Comparison of ENCODE assay signal across 19 cellular contexts in genomic region chr3:46574881-46575576, GRCh38. TPM values are rescaled to one million over a fixed set of nuclear protein-coding genes. Genes with fewer than 3 reads are reported as not detected.
DNase-seq lines count a peak whose midpoint lies in the region; ATAC-seq, FAIRE-seq and TF ChIP-seq lines count a peak whose summit lies in the region.
"Had no signal": no experiment of that assay in that cellular context is flagged by ENCODE, and none has a peak within 500 bp of the region (broad histone marks: within the 10 kb centered on the region; RNA-seq: fewer than 3 reads in every experiment).

No MANE protein-coding gene starts in this region.

- H3K36me3 ChIP-seq in ES-I3 (ENCODE audit: insufficient read depth, low read length), result peaks cover 13% of the 10 kb centered on the region; the same call in 1 of the 2 replicates
- H3K36me3 ChIP-seq in iPS-18a (ENCODE audit: control insufficient read depth, low read depth, low read length), result peaks cover 12% of the 10 kb centered on the region
- H3K36me3 ChIP-seq in mesodermal cell (ENCODE audit: control insufficient read depth, insufficient read depth, low read length), result no peaks in the 10 kb centered on the region
- H3K36me3 ChIP-seq in pancreas, result no peaks in the 10 kb centered on the region
- H3K36me3 ChIP-seq: BLaER1 had no signal

- peak; percentile 51 for ATAC-seq in WTC11
- no peak for ATAC-seq in pancreas
- no peak for ATAC-seq in HG02973 (IDR thresholded peaks at IDR 0.05; ENCODE audit: unreplicated experiment)
- ATAC-seq: CD8-positive, alpha-beta T cell had no signal

- peaks cover 6% of the 10 kb centered on the region for H3K9me3 Mint-ChIP-seq in WTC11
- H3K9me3 Mint-ChIP-seq: CD8-positive, alpha-beta T cell had no signal

- CTCF ChIA-PET in WTC11 (lab: Charles Lee), result interaction anchor here (0.9 to 6.1 kb wide), 15 partner anchors 10 to 335 kb away, joined by 3 to 55 read pairs (median 6); no protein-coding TSS in a partner anchor

- peaks cover 54% of the 10 kb centered on the region for H3K4me1 Mint-ChIP-seq in WTC11

- intact Hi-C loops in pancreas (cut with DNase I), result no loop called here

- WGBS in mesodermal cell (ENCODE audit: insufficient coverage in 2 of 2), 2 experiments, result 22 to 32% methylated on average over 4 to 5 of the region's 5 CpGs
- 81 to 87% methylated on average over 5 of the region's 5 CpGs for WGBS in pancreas, 2 donors

- H3K27ac ChIP-seq in iPS-18a (ENCODE audit: low read length), result peak overlapping the region; percentile 32
- peak overlapping the region; percentile 46 for H3K27ac ChIP-seq in mesodermal cell (ENCODE audit: low read depth, low read length, severe bottlenecking)
- no peak overlapping the region for H3K27ac ChIP-seq in pancreas
- H3K27ac ChIP-seq: BLaER1 had no signal

- H3K9me3 ChIP-seq in ES-I3 (ENCODE audit: control insufficient read depth, insufficient read depth, low read length), result no peaks in the 10 kb centered on the region
- H3K9me3 ChIP-seq in iPS-18a (ENCODE audit: control insufficient read depth, low read depth, low read length), result no peaks in the 10 kb centered on the region
- no peaks in the 10 kb centered on the region for H3K9me3 ChIP-seq in mesodermal cell (ENCODE audit: control insufficient read depth, low read length)
- no peaks in the 10 kb centered on the region for H3K9me3 ChIP-seq in pancreas
- H3K9me3 ChIP-seq: BLaER1 had no signal

- no peak for FAIRE-seq in pancreas (lab: Jason Lieb, UNC)
- FAIRE-seq: A204.1, GM12892 had no signal

- peaks cover 32% of the 10 kb centered on the region for H3K36me3 Mint-ChIP-seq in WTC11
- H3K36me3 Mint-ChIP-seq: CD8-positive, alpha-beta T cell had no signal

- in situ Hi-C loops in KBM-7 (cut with MboI; ENCODE audit: low pct_unique_long_range_greater_than_20kb, low sequenced_read_pairs), result no loop called here

- DNase-seq in WTC11 (ENCODE audit: low spot score), result no peak
- no peak for DNase-seq in pancreas
- DNase-seq in KBM-7, result no peak
- DNase-seq in globus pallidus (ENCODE audit: low spot score), result no peak
- DNase-seq: CD8-positive, alpha-beta T cell; HCEC 1CT; KG1; NCI-H1417 treated with DMSO at 0.1 percent for 48 hours; NCI-H1930; SIG-M5 had no signal

- H3K4me3 ChIP-seq in iPS-18a (ENCODE audit: low read length) (peak overlapping the region; percentile 95), mesodermal cell (ENCODE audit: extremely low read depth, insufficient read depth, low read length, poor library complexity, severe bottlenecking) (no peak overlapping the region), pancreas (no peak overlapping the region)
- H3K4me3 ChIP-seq: BLaER1 had no signal

- H3K27me3 Mint-ChIP-seq in WTC11 (ENCODE audit: low read depth), result no peaks in the 10 kb centered on the region; the same call in 1 of the 2 replicates

- H3K27ac Mint-ChIP-seq in WTC11, result peak overlapping the region; percentile 100
- H3K27ac Mint-ChIP-seq: CD8-positive, alpha-beta T cell had no signal

- H3K9ac ChIP-seq in ES-I3 (ENCODE audit: low read depth, low read length), result peak overlapping the region; percentile 21
- H3K9ac ChIP-seq in iPS-18a (ENCODE audit: low read length), result peak overlapping the region; percentile 69
- H3K9ac ChIP-seq: BLaER1 had no signal

- peaks cover 31% of the 10 kb centered on the region for H3K27me3 ChIP-seq in iPS-18a (ENCODE audit: control insufficient read depth, insufficient read depth, low read length)
- no peaks in the 10 kb centered on the region for H3K27me3 ChIP-seq in pancreas
- H3K27me3 ChIP-seq: BLaER1 had no signal

- POLR2A ChIA-PET in WTC11 (lab: Charles Lee), result interaction anchor here (1.0 to 5.3 kb wide), 16 partner anchors 8 to 79 kb away, joined by 3 to 41 read pairs (median 6); no protein-coding TSS in a partner anchor

- peak overlapping the region; percentile 86 for H3K4me3 Mint-ChIP-seq in WTC11
- H3K4me3 Mint-ChIP-seq: CD8-positive, alpha-beta T cell had no signal

- H3K4me1 ChIP-seq in ES-I3 (ENCODE audit: insufficient read depth, low read length), result peaks cover 32% of the 10 kb centered on the region
- H3K4me1 ChIP-seq in iPS-18a (ENCODE audit: control insufficient read depth, low read depth, low read length), result peaks cover 50% of the 10 kb centered on the region
- peaks cover 12% of the 10 kb centered on the region for H3K4me1 ChIP-seq in mesodermal cell (ENCODE audit: control insufficient read depth, insufficient read depth, low read length, poor library complexity, severe bottlenecking)
- peaks cover 8 to 12% (median 10%) of the 10 kb centered on the region in 3 donors for H3K4me1 ChIP-seq in pancreas

- TF ChIP-seq CTCF in WTC11 (IDR thresholded peaks at IDR 0.05), result no peak
- TF ChIP-seq CTCF in pancreas (IDR thresholded peaks at IDR 0.05), result no peak

TF ChIP-seq in WTC11, 78 proteins besides CTCF, POLR2A, EP300 and RAD21 (continues in another document):
- TF ChIP-seq, protein P1, sequence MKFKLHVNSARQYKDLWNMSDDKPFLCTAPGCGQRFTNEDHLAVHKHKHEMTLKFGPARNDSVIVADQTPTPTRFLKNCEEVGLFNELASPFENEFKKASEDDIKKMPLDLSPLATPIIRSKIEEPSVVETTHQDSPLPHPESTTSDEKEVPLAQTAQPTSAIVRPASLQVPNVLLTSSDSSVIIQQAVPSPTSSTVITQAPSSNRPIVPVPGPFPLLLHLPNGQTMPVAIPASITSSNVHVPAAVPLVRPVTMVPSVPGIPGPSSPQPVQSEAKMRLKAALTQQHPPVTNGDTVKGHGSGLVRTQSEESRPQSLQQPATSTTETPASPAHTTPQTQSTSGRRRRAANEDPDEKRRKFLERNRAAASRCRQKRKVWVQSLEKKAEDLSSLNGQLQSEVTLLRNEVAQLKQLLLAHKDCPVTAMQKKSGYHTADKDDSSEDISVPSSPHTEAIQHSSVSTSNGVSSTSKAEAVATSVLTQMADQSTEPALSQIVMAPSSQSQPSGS (CRISPR knock-in tag; IDR thresholded peaks at IDR 0.05; ENCODE audit: borderline replicate concordance, low read depth), result no peak
- TF ChIP-seq ZNF281 (CRISPR knock-in tag; IDR thresholded peaks at IDR 0.05) (no peak), ZBTB43 (CRISPR knock-in tag; IDR thresholded peaks at IDR 0.05) (no peak), NFE2L1 (CRISPR knock-in tag; IDR thresholded peaks at IDR 0.05) (0 out of 2 replicates have a peak, but pooled peaks have one; percentile 38), SMAD3 (CRISPR knock-in tag; IDR thresholded peaks at IDR 0.05; ENCODE audit: borderline replicate concordance) (no peak), CREM (CRISPR knock-in tag; IDR thresholded peaks at IDR 0.05) (no peak), E2F1 (CRISPR knock-in tag; IDR thresholded peaks at IDR 0.05) (0 out of 2 replicates have a peak, but pooled peaks have one; percentile 17), FOXK1 (CRISPR knock-in tag; IDR thresholded peaks at IDR 0.05) (no peak), EMX1 (CRISPR knock-in tag; IDR thresholded peaks at IDR 0.05) (no peak), ZNF138 (CRISPR knock-in tag; conservative IDR thresholded peaks at IDR 0.05) (no peak)

RNA-seq across cellular contexts. Expression of gene LRRC2, which starts 8.9 kb away (rescaled TPM):
- total RNA-seq in WTC11 (2021) (4.0 to 4.9 TPM (median 4.9 TPM) in 3 replicates), pancreas (1 to 10 TPM in 4 of 6 donors, under 1 TPM in 2; 0.61 to 2.2 (median 1.3) TPM)
- 0.74 TPM for polyA plus RNA-seq in mesodermal cell (2013, experiment 1 of 2)
- polyA plus RNA-seq in mesodermal cell (2013, experiment 2 of 2), result 1.4 TPM
- polyA plus RNA-seq in pancreas, result under 1 TPM; 0.46 to 0.85 TPM

RNA-seq across cellular contexts. Expression of gene FAM240A, which starts 37.3 kb away (rescaled TPM):
- total RNA-seq in WTC11 (2021) (0.09 to 0.14 TPM (median 0.13 TPM) in 3 replicates), pancreas (not detected)
- polyA plus RNA-seq in mesodermal cell (2013, experiment 1 of 2), result not detected
- polyA plus RNA-seq in mesodermal cell (2013, experiment 2 of 2), result not detected
- polyA plus RNA-seq in pancreas, result not detected
- total RNA-seq: CD8-positive, alpha-beta T cell; HT-29; OCI-LY7 had no signal

Comparison
In these comparisons a context has a peak if more than half of its experiments do, and no peak if none do; other contexts are left out.
1. H3K27ac ChIP-seq: peak in iPS-18a (single experiment) and mesodermal cell (single experiment); none in pancreas (0 of 4).